22 cellular contexts compared by ENCODE assay signal in the genomic region with DNA sequence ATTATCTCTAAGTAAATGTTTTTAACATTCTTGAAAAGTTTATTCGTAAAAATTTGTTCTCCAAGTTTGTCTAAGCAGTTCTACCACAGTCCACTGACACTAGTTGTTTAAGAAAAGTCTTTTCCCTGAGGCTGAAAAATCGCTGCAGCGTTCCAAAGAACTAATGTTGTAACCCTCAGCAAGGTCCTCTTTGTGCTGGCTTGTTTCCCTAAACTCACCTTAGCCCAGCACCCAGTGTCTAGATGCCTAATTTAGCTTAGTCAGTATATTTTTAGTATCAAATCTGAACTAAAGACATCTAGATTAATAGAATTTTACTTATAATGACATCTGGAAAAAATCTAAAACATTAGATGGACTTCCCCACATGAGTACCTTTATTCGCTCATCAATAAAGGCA. TPM values are rescaled to one million over a fixed set of nuclear protein-coding genes. Genes with fewer than 3 reads are reported as not detected.
"Had no signal": no experiment of that assay in that cellular context is flagged by ENCODE, and none has a peak within 500 bp of the region (broad histone marks: within the 10 kb centered on the region; RNA-seq: fewer than 3 reads in every experiment).

No MANE protein-coding gene starts in this region.

- H3K9me3 ChIP-seq: Peyer's patch, SJCRH30 had no signal

- DNase-seq: Kasumi-1, KG1, MM.1S, NCI-H1092 treated with DMSO at 0.1 percent for 48 hours, NCI-H1436, NCI-H187, NCI-H2029, NCI-H2081 treated with DMSO at 0.1 percent for 48 hours, NCI-H2171, NCI-H226, NCI-H446, NCI-H510A, NCI-H524 treated with DMSO at 0.1 percent for 48 hours, NCI-H69, NCI-H774, PC-9, Peyer's patch, SHP77 treated with DMSO at 0.1 percent for 48 hours, SJCRH30 had no signal

- H3K4me1 ChIP-seq: SJCRH30 had no signal

- ATAC-seq: Right ventricle myocardium inferior had no signal

- H3K4me3 ChIP-seq: PC-9, Peyer's patch, SJCRH30, SK-N-MC had no signal

- H3K27ac ChIP-seq: PC-9, Peyer's patch, SJCRH30, SK-N-MC had no signal

- H3K4me2 ChIP-seq: PC-9 had no signal

RNA-seq across cellular contexts. Expression of gene TSPAN12, which starts 30.2 kb away (rescaled TPM):
- total RNA-seq: OCI-LY7 had no signal
